Comparison of ENCODE assay signal across 8 cellular contexts in genomic region chr15:68372291-68372811, GRCh38. TPM values are rescaled to one million over a fixed set of nuclear protein-coding genes. Genes with fewer than 3 reads are reported as not detected.
DNase-seq lines count a peak whose midpoint lies in the region; ATAC-seq and TF ChIP-seq lines count a peak whose summit lies in the region.

No MANE protein-coding gene starts in this region.

- intact Hi-C loops in heart left ventricle (cut with DNase I), result loop anchor here in 4 of 10 donors (2.0 to 5.0 kb wide), 3 partner anchors 60 to 120 kb away; no protein-coding TSS in a partner anchor

- H3K4me1 ChIP-seq in heart left ventricle, result peaks cover 6 to 35% (median 16%) of the 10 kb centered on the region in 12 donors

- WGBS in heart left ventricle, 4 donors, result 38 to 94% (median 91%) methylated on average over 1 to 12 of the region's 12 CpGs

- no peaks in the 10 kb centered on the region for H3K9me3 ChIP-seq in heart left ventricle

- TF ChIP-seq POLR2A in heart left ventricle (IDR thresholded peaks at IDR 0.05), result no peak

- DNase-seq in DMS53 (lab: John Stamatoyannopoulos, UW), result peak; percentile 35
- no peak for DNase-seq in DMS53 treated with DMSO at 0.1 percent for 48 hours (lab: John Stamatoyannopoulos, UW; ENCODE audit: unreplicated experiment)
- peak in 3 of 5 donors; percentile 25 to 53 (median 29) for DNase-seq in heart left ventricle
- peak; percentile 68 for DNase-seq in stromal cell of bone marrow (ENCODE audit: low read depth)
- DNase-seq in DMS114 treated with DMSO at 0.1 percent for 48 hours (lab: John Stamatoyannopoulos, UW; ENCODE audit: unreplicated experiment), result no peak

- no peak overlapping the region for H3K4me3 ChIP-seq in heart left ventricle

- ATAC-seq in SK-N-SH treated with all-trans-retinoic acid at 6 μM for 48 hours, result peak; percentile 95
- ATAC-seq in heart left ventricle, result peak; percentile 29 to 66 (median 58)
- ATAC-seq in HG03571 (IDR thresholded peaks at IDR 0.05; ENCODE audit: unreplicated experiment), result no peak
- no peak for ATAC-seq in HG03039 (IDR thresholded peaks at IDR 0.05; ENCODE audit: unreplicated experiment)

- TF ChIP-seq CTCF in heart left ventricle (IDR thresholded peaks at IDR 0.05), result peak; percentile 32 to 60 (median 46)

- no peak overlapping the region for H3K27ac ChIP-seq in heart left ventricle

- H3K27me3 ChIP-seq in heart left ventricle, result no peaks in the 10 kb centered on the region

- no peaks in the 10 kb centered on the region for H3K36me3 ChIP-seq in heart left ventricle

TF ChIP-seq in SK-N-SH treated with all-trans-retinoic acid at 6 μM for 48 hours, 23 proteins besides CTCF, POLR2A, EP300 and RAD21:
- TF ChIP-seq ZNF70 (CRISPR knock-in tag; IDR thresholded peaks at IDR 0.05) (no peak), PPARA (CRISPR knock-in tag; IDR thresholded peaks at IDR 0.05; ENCODE audit: borderline replicate concordance) (no peak), PATZ1 (CRISPR knock-in tag; IDR thresholded peaks at IDR 0.05; ENCODE audit: borderline replicate concordance) (no peak), POU6F1 (CRISPR knock-in tag; IDR thresholded peaks at IDR 0.05; ENCODE audit: borderline replicate concordance, low read depth) (no peak), RARB (CRISPR knock-in tag; IDR thresholded peaks at IDR 0.05) (no peak), SNAI2 (CRISPR knock-in tag; IDR thresholded peaks at IDR 0.05) (no peak), TCF4 (CRISPR knock-in tag; IDR thresholded peaks at IDR 0.05; ENCODE audit: borderline replicate concordance) (no peak), OSR1 (CRISPR knock-in tag; IDR thresholded peaks at IDR 0.05) (no peak), CSDC2 (CRISPR knock-in tag; IDR thresholded peaks at IDR 0.05) (no peak), TOX (CRISPR knock-in tag; IDR thresholded peaks at IDR 0.05; ENCODE audit: borderline replicate concordance) (no peak), ESRRG (CRISPR knock-in tag; IDR thresholded peaks at IDR 0.05) (no peak), ZNF565 (CRISPR knock-in tag; conservative IDR thresholded peaks at IDR 0.05; ENCODE audit: low read depth) (no peak), TSHZ2 (CRISPR knock-in tag; IDR thresholded peaks at IDR 0.05) (no peak), ISL1 (CRISPR knock-in tag; IDR thresholded peaks at IDR 0.05) (no peak), ZC3H10 (CRISPR knock-in tag; IDR thresholded peaks at IDR 0.05) (no peak)

RNA-seq across cellular contexts. Expression of gene ITGA11, which starts 59.6 kb away (rescaled TPM):
- total RNA-seq in heart left ventricle, result 10 to 100 TPM in 6 of 9 donors, 1 to 10 TPM in 3; 7.8 to 35.5 (median 12.8) TPM
- 1 to 10 TPM; 2.1 to 5.9 TPM for polyA plus RNA-seq in heart left ventricle

Comparison
In these comparisons a context has a peak if more than half of its experiments do, and no peak if none do; other contexts are left out.
1. DNase-seq: peak in DMS53 (single experiment), heart left ventricle (3 of 5) and stromal cell of bone marrow (single experiment); none in DMS53 treated with DMSO at 0.1 percent for 48 hours (single experiment) and DMS114 treated with DMSO at 0.1 percent for 48 hours (single experiment).
2. ATAC-seq: peak in SK-N-SH treated with all-trans-retinoic acid at 6 μM for 48 hours (single experiment) and heart left ventricle (4 of 4); none in HG03571 (single experiment) and HG03039 (single experiment).